Comparison of ENCODE assay signal across 15 cellular contexts in the genomic region with DNA sequence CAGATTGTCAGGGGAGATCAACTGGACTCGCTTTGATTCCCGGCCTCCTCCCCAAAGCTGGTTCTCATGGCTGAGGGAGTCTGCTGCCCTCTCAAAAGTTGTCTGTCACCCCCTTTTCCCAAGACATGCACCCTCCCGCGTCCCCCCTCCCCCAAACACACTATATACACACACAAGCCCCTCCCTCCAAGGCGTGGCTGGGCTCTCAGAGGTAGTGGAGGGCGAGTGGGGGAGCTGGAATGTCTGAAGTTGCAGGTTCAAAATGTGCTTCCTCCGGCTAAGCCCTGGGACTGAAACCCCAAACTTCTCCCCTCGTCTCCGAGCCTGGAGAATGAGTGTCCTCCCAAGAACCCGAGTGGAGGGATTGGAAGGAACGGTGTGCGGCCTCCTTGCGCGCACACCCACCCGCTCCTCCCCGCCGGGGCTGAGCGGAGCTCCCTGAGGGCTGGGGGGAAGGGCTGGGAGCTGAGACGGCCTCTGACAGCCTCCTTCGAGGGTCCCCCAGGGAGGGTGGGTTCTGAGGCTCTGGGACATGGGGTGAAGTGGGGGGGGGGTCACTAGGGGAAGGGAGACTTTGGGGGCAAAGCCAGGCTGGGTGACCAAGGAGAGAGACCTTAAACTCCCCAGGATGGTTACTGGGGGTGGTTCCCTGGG. TPM values are rescaled to one million over a fixed set of nuclear protein-coding genes. Genes with fewer than 3 reads are reported as not detected.
DNase-seq lines count a peak whose midpoint lies in the region; ATAC-seq, FAIRE-seq and TF ChIP-seq lines count a peak whose summit lies in the region.
"Had no signal": no experiment of that assay in that cellular context is flagged by ENCODE, and none has a peak within 500 bp of the region (broad histone marks: within the 10 kb centered on the region; RNA-seq: fewer than 3 reads in every experiment).

No MANE protein-coding gene starts in this region.

- CTCF ChIA-PET in A549 (lab: Yijun Ruan, JAX): interaction anchor here (0.5 to 28.3 kb wide), 19 partner anchors 8 to 724 kb away, joined by 3 to 901 read pairs (median 5); partner anchors contain the start of genes EHD2, INAFM1, KPTN and NAPA

- peaks cover 7% of the 10 kb centered on the region for H3F3A ChIP-seq in SU-DHL-6 (ENCODE audit: insufficient read depth)

- H3K9me2 ChIP-seq in SU-DHL-6 (replicated peaks; ENCODE audit: insufficient read depth, low read length): no peaks in the 10 kb centered on the region

- H3K9me3 ChIP-seq in A549 (no peaks in the 10 kb centered on the region; the same call in 2 of the 3 replicates), SU-DHL-6 (ENCODE audit: insufficient read depth, low read length) (no peaks in the 10 kb centered on the region), iPS-15b (ENCODE audit: control insufficient read depth, insufficient read depth, low read length) (no peaks in the 10 kb centered on the region)
- H3K9me3 ChIP-seq: psoas muscle had no signal

- no peak overlapping the region for H2AFZ ChIP-seq in SU-DHL-6 (ENCODE audit: low read depth, low read length, severe bottlenecking)

- WGBS in A549 (ENCODE audit: missing lambda C conversion rate): 75% methylated on average over 19 of the region's 20 CpGs

- H3K27me3 ChIP-seq in SU-DHL-6 (ENCODE audit: low read length) (no peaks in the 10 kb centered on the region), iPS-15b (ENCODE audit: control insufficient read depth, insufficient read depth, low read length) (peaks cover 33% of the 10 kb centered on the region)

- H3K27ac ChIP-seq in A549: no peak overlapping the region
- H3K27ac ChIP-seq in SU-DHL-6 (ENCODE audit: low read depth, low read length): no peak overlapping the region
- H3K27ac ChIP-seq: psoas muscle had no signal

- TF ChIP-seq CTCF in A549 (IDR thresholded peaks at IDR 0.05) (no peak), SU-DHL-6 (IDR thresholded peaks at IDR 0.05; ENCODE audit: insufficient read depth, low read length, poor library complexity, severe bottlenecking) (no peak)

- H3K4me3 ChIP-seq in A549: no peak overlapping the region
- no peak overlapping the region for H3K4me3 ChIP-seq in SU-DHL-6 (ENCODE audit: insufficient read depth, low read length, poor library complexity, severe bottlenecking)
- peak overlapping the region; percentile 61 for H3K4me3 ChIP-seq in iPS-15b (ENCODE audit: low read depth, low read length)

- H3K9ac ChIP-seq in SU-DHL-6 (ENCODE audit: low read length) (no peak overlapping the region), iPS-15b (ENCODE audit: low read depth, low read length) (no peak overlapping the region)

- no peak for TF ChIP-seq RAD21 in A549 (conservative IDR thresholded peaks at IDR 0.05 in 1 of 2, IDR thresholded peaks at IDR 0.05 in 1 of 2)

- no peak for DNase-seq in A549 (ENCODE audit: low read depth in 1 of 2, low spot score in 1 of 2)
- peak; percentile 28 for DNase-seq in ELF-1 (ENCODE audit: low read depth, low spot score)
- DNase-seq in NCI-H446 (lab: John Stamatoyannopoulos, UW): no peak
- no peak for DNase-seq in NCI-H2029 treated with DMSO at 0.1 percent for 48 hours (lab: John Stamatoyannopoulos, UW)
- no peak for DNase-seq in left cardiac atrium
- DNase-seq: activated naive CD4-positive, alpha-beta T cell; DMS79 treated with DMSO at 0.1 percent for 48 hours; NCI-H187 treated with DMSO at 0.1 percent for 48 hours; psoas muscle; RPMI8226; T1000 had no signal

- peaks cover 20% of the 10 kb centered on the region for H3K4me1 ChIP-seq in A549
- peaks cover 3% of the 10 kb centered on the region for H3K4me1 ChIP-seq in iPS-15b (ENCODE audit: control insufficient read depth, insufficient read depth, low read length)

- intact Hi-C loops in left cardiac atrium (cut with DNase I): no loop called here

- no peak for FAIRE-seq in A549 (lab: Jason Lieb, UNC)

- H3K36me3 ChIP-seq in SU-DHL-6 (ENCODE audit: low read length) (no peaks in the 10 kb centered on the region), iPS-15b (ENCODE audit: control insufficient read depth, insufficient read depth, low read length) (no peaks in the 10 kb centered on the region)

- POLR2A ChIA-PET in A549 (lab: Yijun Ruan, JAX): no interaction called here

- H3K4me2 ChIP-seq in A549 (peak overlapping the region; percentile 99), SU-DHL-6 (ENCODE audit: low read depth, low read length, poor library complexity, severe bottlenecking) (peak overlapping the region; percentile 59)

- no peaks in the 10 kb centered on the region for H4K20me1 ChIP-seq in SU-DHL-6 (ENCODE audit: low read depth, low read length)

- no peak for TF ChIP-seq POLR2A in A549 (IDR thresholded peaks at IDR 0.05; ENCODE audit: low read length)

- no peaks in the 10 kb centered on the region for H3K79me2 ChIP-seq in SU-DHL-6 (ENCODE audit: insufficient read depth, low read length)

- no peak for TF ChIP-seq EP300 in A549 (IDR thresholded peaks at IDR 0.05)

- ATAC-seq in A549 (no peak), GM21723 (IDR thresholded peaks at IDR 0.05; ENCODE audit: unreplicated experiment) (no peak), left cardiac atrium (no peak)

TF ChIP-seq in A549, 52 proteins besides CTCF, POLR2A, EP300 and RAD21:
- TF ChIP-seq RFX5 (IDR thresholded peaks at IDR 0.05) (no peak), NFE2L2 (conservative IDR thresholded peaks at IDR 0.05; ENCODE audit: low read length) (no peak), MYC (IDR thresholded peaks at IDR 0.05; ENCODE audit: borderline replicate concordance, low read length) (no peak), CHD4 (IDR thresholded peaks at IDR 0.05; ENCODE audit: borderline replicate concordance) (no peak), MAZ (IDR thresholded peaks at IDR 0.05; ENCODE audit: borderline replicate concordance, low read depth, low read length) (no peak)
- TF ChIP-seq, protein P1, sequence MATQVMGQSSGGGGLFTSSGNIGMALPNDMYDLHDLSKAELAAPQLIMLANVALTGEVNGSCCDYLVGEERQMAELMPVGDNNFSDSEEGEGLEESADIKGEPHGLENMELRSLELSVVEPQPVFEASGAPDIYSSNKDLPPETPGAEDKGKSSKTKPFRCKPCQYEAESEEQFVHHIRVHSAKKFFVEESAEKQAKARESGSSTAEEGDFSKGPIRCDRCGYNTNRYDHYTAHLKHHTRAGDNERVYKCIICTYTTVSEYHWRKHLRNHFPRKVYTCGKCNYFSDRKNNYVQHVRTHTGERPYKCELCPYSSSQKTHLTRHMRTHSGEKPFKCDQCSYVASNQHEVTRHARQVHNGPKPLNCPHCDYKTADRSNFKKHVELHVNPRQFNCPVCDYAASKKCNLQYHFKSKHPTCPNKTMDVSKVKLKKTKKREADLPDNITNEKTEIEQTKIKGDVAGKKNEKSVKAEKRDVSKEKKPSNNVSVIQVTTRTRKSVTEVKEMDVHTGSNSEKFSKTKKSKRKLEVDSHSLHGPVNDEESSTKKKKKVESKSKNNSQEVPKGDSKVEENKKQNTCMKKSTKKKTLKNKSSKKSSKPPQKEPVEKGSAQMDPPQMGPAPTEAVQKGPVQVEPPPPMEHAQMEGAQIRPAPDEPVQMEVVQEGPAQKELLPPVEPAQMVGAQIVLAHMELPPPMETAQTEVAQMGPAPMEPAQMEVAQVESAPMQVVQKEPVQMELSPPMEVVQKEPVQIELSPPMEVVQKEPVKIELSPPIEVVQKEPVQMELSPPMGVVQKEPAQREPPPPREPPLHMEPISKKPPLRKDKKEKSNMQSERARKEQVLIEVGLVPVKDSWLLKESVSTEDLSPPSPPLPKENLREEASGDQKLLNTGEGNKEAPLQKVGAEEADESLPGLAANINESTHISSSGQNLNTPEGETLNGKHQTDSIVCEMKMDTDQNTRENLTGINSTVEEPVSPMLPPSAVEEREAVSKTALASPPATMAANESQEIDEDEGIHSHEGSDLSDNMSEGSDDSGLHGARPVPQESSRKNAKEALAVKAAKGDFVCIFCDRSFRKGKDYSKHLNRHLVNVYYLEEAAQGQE (IDR thresholded peaks at IDR 0.05): no peak

RNA-seq across cellular contexts. Expression of gene MEIS3, which starts 9.9 kb away (rescaled TPM):
- polyA plus RNA-seq in A549 (2011; rRNA removed): 16.5 and 19.2 TPM in 2 replicates
- 18.7 and 23.4 TPM in 2 replicates for polyA plus RNA-seq in A549 (2012; cell fraction: cytosol; rRNA removed)
- 44.0 and 54.8 TPM in 2 replicates for polyA plus RNA-seq in A549 (2012; cell fraction: nucleus; rRNA removed)
- polyA plus RNA-seq in A549 (2017; fragmentation: RNase III; extraction: RNeasy Plus Mini Kit Qiagen cat#74134 plus additional on column Dnase treatment): 21.8 to 31.4 TPM (median 27.1 TPM) in 3 replicates
- polyA minus RNA-seq in A549 (2011; rRNA and poly(A)+ RNA removed): 26.1 and 39.1 TPM in 2 replicates
- total RNA-seq in left cardiac atrium: 1 to 10 TPM; 5.6 to 7.0 TPM

RNA-seq across cellular contexts. Expression of gene SLC8A2, which starts 42.4 kb away (rescaled TPM):
- polyA plus RNA-seq in A549 (2011; rRNA removed) (0.12 and 0.35 TPM in 2 replicates), A549 (2017; fragmentation: RNase III; extraction: RNeasy Plus Mini Kit Qiagen cat#74134 plus additional on column Dnase treatment) (0.15 to 0.30 TPM (median 0.17 TPM) in 3 replicates)
- polyA plus RNA-seq in A549 (2012; cell fraction: cytosol; rRNA removed): 0.09 and 0.23 TPM in 2 replicates
- 0.23 and 0.70 TPM in 2 replicates for polyA plus RNA-seq in A549 (2012; cell fraction: nucleus; rRNA removed)
- 1.8 and 2.3 TPM in 2 replicates for polyA minus RNA-seq in A549 (2011; rRNA and poly(A)+ RNA removed)
- under 1 TPM in 1 of 2 donors, not detected in 1; 0.15 TPM for total RNA-seq in left cardiac atrium
- total RNA-seq: kidney epithelial cell had no signal

RNA-seq across cellular contexts. Expression of gene KPTN, which starts 54.8 kb away (rescaled TPM):
- polyA plus RNA-seq in A549 (2011; rRNA removed) (10.6 and 12.5 TPM in 2 replicates), A549 (2017; fragmentation: RNase III; extraction: RNeasy Plus Mini Kit Qiagen cat#74134 plus additional on column Dnase treatment) (20.6 to 22.1 TPM (median 20.8 TPM) in 3 replicates)
- 26.3 and 28.7 TPM in 2 replicates for polyA plus RNA-seq in A549 (2012; cell fraction: cytosol; rRNA removed)
- polyA plus RNA-seq in A549 (2012; cell fraction: nucleus; rRNA removed): 62.7 and 66.3 TPM in 2 replicates
- polyA minus RNA-seq in A549 (2011; rRNA and poly(A)+ RNA removed): 13.7 and 15.6 TPM in 2 replicates
- total RNA-seq in left cardiac atrium: 10 to 100 TPM in 1 of 2 donors, 1 to 10 TPM in 1; 6.9 to 10.5 TPM
